In genomic region chr17:38746893-38747384, GRCh38 we compare ENCODE assay signal across 8 cellular contexts. TPM values are rescaled to one million over a fixed set of nuclear protein-coding genes. Genes with fewer than 3 reads are reported as not detected.
DNase-seq lines count a peak whose midpoint lies in the region; TF ChIP-seq lines count a peak whose summit lies in the region.

No MANE protein-coding gene starts in this region.

- H3K9ac ChIP-seq in endocrine pancreas (ENCODE audit: control insufficient read depth, insufficient read depth, low read length), result peak overlapping the region; percentile 60

- POLR2A ChIA-PET in Caco-2 (lab: Charles Lee), result no interaction called here

- peaks cover 44% of the 10 kb centered on the region for H3K4me1 Mint-ChIP-seq in Caco-2 (ENCODE audit: low read depth, unreplicated experiment)

- H3K4me3 Mint-ChIP-seq in Caco-2 (ENCODE audit: unreplicated experiment), result peak overlapping the region; percentile 79

- no peaks in the 10 kb centered on the region for H3K9me3 Mint-ChIP-seq in Caco-2 (ENCODE audit: unreplicated experiment)

- peak overlapping the region; percentile 1 for H3K27ac Mint-ChIP-seq in Caco-2 (ENCODE audit: unreplicated experiment)

- H3K79me2 ChIP-seq in osteoblast (ENCODE audit: insufficient read depth, low read length), result peaks cover 61% of the 10 kb centered on the region

- intact Hi-C loops in Caco-2 (cut with micrococcal nuclease; ENCODE audit: unreplicated experiment), result no loop called here

- H2AFZ ChIP-seq in osteoblast (ENCODE audit: low read length), result no peak overlapping the region

- peaks cover 2% of the 10 kb centered on the region for H3K27me3 Mint-ChIP-seq in Caco-2 (ENCODE audit: insufficient read depth, unreplicated experiment)

- H3K4me2 ChIP-seq in osteoblast (ENCODE audit: insufficient read depth, low read length), result peak overlapping the region; percentile 96

- H3K9me3 ChIP-seq in Caco-2, result no peaks in the 10 kb centered on the region
- no peaks in the 10 kb centered on the region for H3K9me3 ChIP-seq in endocrine pancreas (ENCODE audit: control insufficient read depth, low read length)
- H3K9me3 ChIP-seq in osteoblast (ENCODE audit: low read depth, low read length), result no peaks in the 10 kb centered on the region

- H3K36me3 ChIP-seq in Caco-2 (ENCODE audit: control insufficient read depth, insufficient read depth, low read length) (no peaks in the 10 kb centered on the region), endocrine pancreas (ENCODE audit: control insufficient read depth, insufficient read depth, low read length) (no peaks in the 10 kb centered on the region), osteoblast (ENCODE audit: insufficient read depth, low read length) (peaks cover 11% of the 10 kb centered on the region)

- peaks cover 34% of the 10 kb centered on the region for H3K36me3 Mint-ChIP-seq in Caco-2 (ENCODE audit: insufficient read depth, unreplicated experiment)

- H3K27ac ChIP-seq in osteoblast (ENCODE audit: low read depth, low read length), result peak overlapping the region; percentile 2

- peaks cover 45% of the 10 kb centered on the region for H4K20me1 ChIP-seq in osteoblast (ENCODE audit: insufficient read depth, low read length)

- peak overlapping the region; percentile 90 for H3K4me3 ChIP-seq in Caco-2 (ENCODE audit: low read depth, low read length)
- H3K4me3 ChIP-seq in endocrine pancreas (ENCODE audit: control insufficient read depth, insufficient read depth, low read length), result peak overlapping the region; percentile 14
- H3K4me3 ChIP-seq in osteoblast (ENCODE audit: insufficient read depth, low read length), result peak overlapping the region; percentile 97

- no TSS peak for BruUV-seq in Caco-2 (replicated peaks; lab: Mats Ljungman, UMichigan)

- CTCF ChIA-PET in Caco-2 (lab: Charles Lee), result interaction anchor here (0.5 to 2.4 kb wide), 3 partner anchors 10 to 17 kb away, joined by 3 to 11 read pairs (median 4); partner anchors contain the start of gene CISD3

- TF ChIP-seq CTCF in Caco-2 (IDR thresholded peaks at IDR 0.05; ENCODE audit: insufficient read depth in 1 of 2, low read depth in 1 of 2, low read length in 1 of 2, severe bottlenecking in 1 of 2, unreplicated experiment in 1 of 2) (no peak), osteoblast (IDR thresholded peaks at IDR 0.05; ENCODE audit: extremely low read depth, low read depth, low read length) (no peak)

- H3K27me3 ChIP-seq in Caco-2 (replicated peaks; ENCODE audit: control insufficient read depth, insufficient read depth, low read length), result no peaks in the 10 kb centered on the region
- H3K27me3 ChIP-seq in endocrine pancreas (ENCODE audit: control insufficient read depth, insufficient read depth, low read length), result no peaks in the 10 kb centered on the region
- no peaks in the 10 kb centered on the region for H3K27me3 ChIP-seq in osteoblast (ENCODE audit: insufficient read depth, low read length)

- no peak for DNase-seq in Caco-2
- DNase-seq in NCI-H69 (lab: John Stamatoyannopoulos, UW), result peak; percentile 53
- peak; percentile 85 for DNase-seq in osteoblast (ENCODE audit: insufficient read length, low spot score, missing footprints)
- no peak for DNase-seq in cerebellar nuclear complex (lab: John Stamatoyannopoulos, UW)
- no peak for DNase-seq in SW 1271 (lab: John Stamatoyannopoulos, UW)
- DNase-seq in AG20443 (ENCODE audit: low spot score), result no peak
- DNase-seq in KG1 (lab: John Stamatoyannopoulos, UW), result no peak

- H3K4me1 ChIP-seq in Caco-2, result peaks cover 27% of the 10 kb centered on the region
- H3K4me1 ChIP-seq in endocrine pancreas (ENCODE audit: control insufficient read depth, insufficient read depth, low read length), result no peaks in the 10 kb centered on the region
- H3K4me1 ChIP-seq in osteoblast (ENCODE audit: insufficient read depth, low read length), result peaks cover 43% of the 10 kb centered on the region

RNA-seq across cellular contexts. Expression of gene PCGF2, which starts 1.2 kb away (rescaled TPM):
- total RNA-seq in Caco-2 (2022), result 91.3 and 95.1 TPM in 2 replicates
- 3.3 and 5.0 TPM in 2 replicates for total RNA-seq in osteoblast

RNA-seq across cellular contexts. Expression of gene PSMB3, which starts 5.6 kb away (rescaled TPM):
- total RNA-seq in Caco-2 (2022), result 427 and 465 TPM in 2 replicates
- 235 and 267 TPM in 2 replicates for total RNA-seq in osteoblast

RNA-seq across cellular contexts. Expression of gene CISD3, which starts 16.8 kb away (rescaled TPM):
- total RNA-seq in Caco-2 (2022) (16.6 and 18.3 TPM in 2 replicates), osteoblast (3.5 and 3.6 TPM in 2 replicates)

RNA-seq across cellular contexts. Expression of gene MLLT6, which starts 41.9 kb away (rescaled TPM):
- 69.7 and 72.5 TPM in 2 replicates for total RNA-seq in Caco-2 (2022)
- 33.3 and 44.2 TPM in 2 replicates for total RNA-seq in osteoblast

RNA-seq across cellular contexts. Expression of gene PIP4K2B, which starts 52.4 kb away (rescaled TPM):
- total RNA-seq in Caco-2 (2022), result 39.6 and 42.3 TPM in 2 replicates
- total RNA-seq in osteoblast, result 48.1 and 65.4 TPM in 2 replicates

Comparison
In these comparisons a context has a peak if more than half of its experiments do, and no peak if none do; other contexts are left out.
1. DNase-seq: peak in NCI-H69 (single experiment) and osteoblast (single experiment); none in Caco-2 (0 of 2), cerebellar nuclear complex (0 of 2), SW 1271 (0 of 2), AG20443 (single experiment) and KG1 (single experiment).
2. H3K4me3 ChIP-seq: peak in every context shown above with its lines; median percentile 97 in osteoblast; 90 in Caco-2; 14 in endocrine pancreas.
3. RNA of gene PCGF2, which starts 1.2 kb away (total RNA-seq): 91.3 to 95.1 TPM in Caco-2; 3.3 to 5.0 TPM in osteoblast; every median in the first group is over 10 times any median in the second.